ENCODE assay signal across 2 cellular contexts in genomic region chr11:102622258-102622657, GRCh38.
TF ChIP-seq lines count a peak whose summit lies in the region.

No MANE protein-coding gene starts in this region.

TF ChIP-seq in HepG2, 621 proteins besides CTCF, POLR2A, EP300 and RAD21 (continues in another document):
- TF ChIP-seq ZNF564 (CRISPR knock-in tag; IDR thresholded peaks at IDR 0.05) (no peak), TCF7L2 (IDR thresholded peaks at IDR 0.05; ENCODE audit: low read depth, low read length) (no peak), ZNF550 (CRISPR knock-in tag; IDR thresholded peaks at IDR 0.05; ENCODE audit: borderline replicate concordance) (no peak), RCOR2 (CRISPR knock-in tag; IDR thresholded peaks at IDR 0.05) (no peak), ZNF619 (CRISPR knock-in tag; IDR thresholded peaks at IDR 0.05) (no peak), HMG20A (CRISPR knock-in tag; IDR thresholded peaks at IDR 0.05; ENCODE audit: borderline replicate concordance) (peak; percentile 59; the same call in 1 of the 2 replicates), ZSCAN12 (CRISPR knock-in tag; IDR thresholded peaks at IDR 0.05) (no peak), ZNF878 (CRISPR knock-in tag; IDR thresholded peaks at IDR 0.05) (no peak), ZNF552 (CRISPR knock-in tag; IDR thresholded peaks at IDR 0.05; ENCODE audit: borderline replicate concordance) (no peak), TBX3 (IDR thresholded peaks at IDR 0.05; ENCODE audit: borderline replicate concordance) (no peak), STAT5B (CRISPR knock-in tag; IDR thresholded peaks at IDR 0.05) (no peak), ZFX (CRISPR knock-in tag; IDR thresholded peaks at IDR 0.05; ENCODE audit: low read depth) (no peak), ZNF652 (CRISPR knock-in tag; IDR thresholded peaks at IDR 0.05; ENCODE audit: borderline replicate concordance, low read depth) (no peak), TOE1 (CRISPR knock-in tag; IDR thresholded peaks at IDR 0.05) (no peak), ZNF232 (CRISPR knock-in tag; IDR thresholded peaks at IDR 0.05; ENCODE audit: borderline replicate concordance) (no peak), ZNF501 (CRISPR knock-in tag; IDR thresholded peaks at IDR 0.05) (no peak), FOXO1 (CRISPR knock-in tag; IDR thresholded peaks at IDR 0.05) (peak; percentile 50), ZBTB26 (CRISPR knock-in tag; IDR thresholded peaks at IDR 0.05; ENCODE audit: borderline replicate concordance) (no peak), KLF6 (CRISPR knock-in tag; IDR thresholded peaks at IDR 0.05) (no peak), ZNF775 (CRISPR knock-in tag; IDR thresholded peaks at IDR 0.05; ENCODE audit: borderline replicate concordance) (no peak), KLF13 (CRISPR knock-in tag; IDR thresholded peaks at IDR 0.05) (no peak), ZNF768 (CRISPR knock-in tag; IDR thresholded peaks at IDR 0.05) (no peak), ZKSCAN8 (CRISPR knock-in tag; IDR thresholded peaks at IDR 0.05; ENCODE audit: borderline replicate concordance) (no peak), CENPX (CRISPR knock-in tag; IDR thresholded peaks at IDR 0.05) (no peak), SCMH1 (CRISPR knock-in tag; IDR thresholded peaks at IDR 0.05; ENCODE audit: borderline replicate concordance) (no peak), SSRP1 (CRISPR knock-in tag; IDR thresholded peaks at IDR 0.05) (no peak), ZNF883 (CRISPR knock-in tag; IDR thresholded peaks at IDR 0.05; ENCODE audit: not compliant biosample characterization) (no peak), MED13 (CRISPR knock-in tag; IDR thresholded peaks at IDR 0.05) (no peak), MBNL3 (CRISPR knock-in tag; conservative IDR thresholded peaks at IDR 0.05) (no peak), ZNF773 (CRISPR knock-in tag; IDR thresholded peaks at IDR 0.05; ENCODE audit: borderline replicate concordance) (no peak), BRCA1 (CRISPR knock-in tag; IDR thresholded peaks at IDR 0.05) (no peak), ZNF572 (CRISPR knock-in tag; IDR thresholded peaks at IDR 0.05) (no peak), ZNF253 (CRISPR knock-in tag; IDR thresholded peaks at IDR 0.05; ENCODE audit: borderline replicate concordance) (no peak), ZNF75D (CRISPR knock-in tag; IDR thresholded peaks at IDR 0.05; ENCODE audit: borderline replicate concordance) (no peak), PAX8 (CRISPR knock-in tag; IDR thresholded peaks at IDR 0.05; ENCODE audit: borderline replicate concordance) (no peak), NR2F6 (IDR thresholded peaks at IDR 0.05) (peak; percentile 31; the same call in 1 of the 2 replicates), NR2F6 (CRISPR knock-in tag; IDR thresholded peaks at IDR 0.05) (peak; percentile 47; the same call in 1 of the 2 replicates), SNAI1 (CRISPR knock-in tag; IDR thresholded peaks at IDR 0.05; ENCODE audit: borderline replicate concordance) (no peak), FOSL2 (CRISPR knock-in tag; IDR thresholded peaks at IDR 0.05) (peak; percentile 64)
- TF ChIP-seq, protein P1, sequence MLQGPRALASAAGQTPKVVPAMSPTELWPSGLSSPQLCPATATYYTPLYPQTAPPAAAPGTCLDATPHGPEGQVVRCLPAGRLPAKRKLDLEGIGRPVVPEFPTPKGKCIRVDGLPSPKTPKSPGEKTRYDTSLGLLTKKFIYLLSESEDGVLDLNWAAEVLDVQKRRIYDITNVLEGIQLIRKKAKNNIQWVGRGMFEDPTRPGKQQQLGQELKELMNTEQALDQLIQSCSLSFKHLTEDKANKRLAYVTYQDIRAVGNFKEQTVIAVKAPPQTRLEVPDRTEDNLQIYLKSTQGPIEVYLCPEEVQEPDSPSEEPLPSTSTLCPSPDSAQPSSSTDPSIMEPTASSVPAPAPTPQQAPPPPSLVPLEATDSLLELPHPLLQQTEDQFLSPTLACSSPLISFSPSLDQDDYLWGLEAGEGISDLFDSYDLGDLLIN (CRISPR knock-in tag; IDR thresholded peaks at IDR 0.05; ENCODE audit: borderline replicate concordance): no peak
- TF ChIP-seq, protein P2, sequence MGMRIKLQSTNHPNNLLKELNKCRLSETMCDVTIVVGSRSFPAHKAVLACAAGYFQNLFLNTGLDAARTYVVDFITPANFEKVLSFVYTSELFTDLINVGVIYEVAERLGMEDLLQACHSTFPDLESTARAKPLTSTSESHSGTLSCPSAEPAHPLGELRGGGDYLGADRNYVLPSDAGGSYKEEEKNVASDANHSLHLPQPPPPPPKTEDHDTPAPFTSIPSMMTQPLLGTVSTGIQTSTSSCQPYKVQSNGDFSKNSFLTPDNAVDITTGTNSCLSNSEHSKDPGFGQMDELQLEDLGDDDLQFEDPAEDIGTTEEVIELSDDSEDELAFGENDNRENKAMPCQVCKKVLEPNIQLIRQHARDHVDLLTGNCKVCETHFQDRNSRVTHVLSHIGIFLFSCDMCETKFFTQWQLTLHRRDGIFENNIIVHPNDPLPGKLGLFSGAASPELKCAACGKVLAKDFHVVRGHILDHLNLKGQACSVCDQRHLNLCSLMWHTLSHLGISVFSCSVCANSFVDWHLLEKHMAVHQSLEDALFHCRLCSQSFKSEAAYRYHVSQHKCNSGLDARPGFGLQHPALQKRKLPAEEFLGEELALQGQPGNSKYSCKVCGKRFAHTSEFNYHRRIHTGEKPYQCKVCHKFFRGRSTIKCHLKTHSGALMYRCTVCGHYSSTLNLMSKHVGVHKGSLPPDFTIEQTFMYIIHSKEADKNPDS (CRISPR knock-in tag; IDR thresholded peaks at IDR 0.05): no peak

TF ChIP-seq in H1, 55 proteins besides CTCF, POLR2A, EP300 and RAD21:
- TF ChIP-seq FOSL1 (IDR thresholded peaks at IDR 0.05; ENCODE audit: insufficient read depth, low read depth, low read length) (no peak), NANOG (IDR thresholded peaks at IDR 0.05; ENCODE audit: insufficient read depth, low read depth, low read length, poor library complexity, severe bottlenecking) (no peak), JUN (IDR thresholded peaks at IDR 0.05; ENCODE audit: low read depth, low read length) (no peak), TAF1 (IDR thresholded peaks at IDR 0.05; ENCODE audit: low read depth, low read length) (no peak), KDM5A (IDR thresholded peaks at IDR 0.05; ENCODE audit: low read length) (no peak), SIX5 (IDR thresholded peaks at IDR 0.05; ENCODE audit: low read depth, low read length) (no peak), TCF12 (IDR thresholded peaks at IDR 0.05; ENCODE audit: low read depth, low read length) (no peak), SIN3A (conservative IDR thresholded peaks at IDR 0.05 in 1 of 2, IDR thresholded peaks at IDR 0.05 in 1 of 2; ENCODE audit: low read depth in 1 of 2, low read length in 2 of 2) (no peak), MAFK (IDR thresholded peaks at IDR 0.05; ENCODE audit: low read depth, low read length) (no peak), EGR1 (IDR thresholded peaks at IDR 0.05; ENCODE audit: borderline replicate concordance, low read depth, low read length) (no peak), RXRA (IDR thresholded peaks at IDR 0.05; ENCODE audit: insufficient read depth, low read depth, low read length) (no peak), RNF2 (IDR thresholded peaks at IDR 0.05; ENCODE audit: borderline replicate concordance, low read depth, low read length, missing control alignments, poor library complexity, severe bottlenecking) (no peak), CREB1 (IDR thresholded peaks at IDR 0.05) (no peak)
- TF ChIP-seq, protein P3, sequence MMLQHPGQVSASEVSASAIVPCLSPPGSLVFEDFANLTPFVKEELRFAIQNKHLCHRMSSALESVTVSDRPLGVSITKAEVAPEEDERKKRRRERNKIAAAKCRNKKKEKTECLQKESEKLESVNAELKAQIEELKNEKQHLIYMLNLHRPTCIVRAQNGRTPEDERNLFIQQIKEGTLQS (IDR thresholded peaks at IDR 0.05; ENCODE audit: insufficient read depth, low read depth, low read length): no peak
